ENCODE assay signal across 10 cellular contexts in genomic region chr2:68287580-68288441, GRCh38. TPM values are rescaled to one million over a fixed set of nuclear protein-coding genes. Genes with fewer than 3 reads are reported as not detected.
DNase-seq lines count a peak whose midpoint lies in the region; ATAC-seq, FAIRE-seq and TF ChIP-seq lines count a peak whose summit lies in the region.
"Had no signal": no experiment of that assay in that cellular context is flagged by ENCODE, and none has a peak within 500 bp of the region (broad histone marks: within the 10 kb centered on the region; RNA-seq: fewer than 3 reads in every experiment).

No MANE protein-coding gene starts in this region.

- H3K4me3 Mint-ChIP-seq in MCF 10A (ENCODE audit: unreplicated experiment) (no peak overlapping the region), HFFc6 (no peak overlapping the region)

- no peak overlapping the region for H2AK5ac ChIP-seq in mesendoderm (ENCODE audit: low read length)

- no peak overlapping the region for H4K5ac ChIP-seq in mesendoderm (ENCODE audit: low read length)

- peaks cover 26% of the 10 kb centered on the region for H3K4me1 Mint-ChIP-seq in MCF 10A (ENCODE audit: insufficient read depth, unreplicated experiment)
- peaks cover 34% of the 10 kb centered on the region for H3K4me1 Mint-ChIP-seq in HFFc6 (ENCODE audit: low read depth)

- TF ChIP-seq POLR2A in breast epithelium (IDR thresholded peaks at IDR 0.05) (no peak), uterus (IDR thresholded peaks at IDR 0.05) (no peak)

- H3K27me3 Mint-ChIP-seq in MCF 10A (ENCODE audit: insufficient read depth, unreplicated experiment) = no peaks in the 10 kb centered on the region
- H3K27me3 Mint-ChIP-seq in HFFc6 (ENCODE audit: insufficient read depth) = peaks cover 3% of the 10 kb centered on the region; the same call in 1 of the 2 replicates

- no peak overlapping the region for H3K4ac ChIP-seq in mesendoderm (ENCODE audit: low read depth, low read length)

- H3K79me2 ChIP-seq in mesendoderm (ENCODE audit: control insufficient read depth, insufficient read depth, low read length) = no peaks in the 10 kb centered on the region

- no peak overlapping the region for H2BK15ac ChIP-seq in mesendoderm (replicated peaks; ENCODE audit: low read depth)

- no peak overlapping the region for H3K9ac ChIP-seq in mesendoderm (ENCODE audit: low read length)

- DNase-seq in MCF 10A (ENCODE audit: unreplicated experiment) (peak; percentile 32), breast epithelium (ENCODE audit: low spot score in 2 of 2) (no peak), mesendoderm (peak; percentile 5), uterus (peak; percentile 26 to 40), HFFc6 (no peak)
- DNase-seq in activated effector memory CD4-positive, alpha-beta T cell treated with anti-CD3 and anti-CD28 coated beads, Interleukin-2, amount 50 U/mL, for 16 hours = no peak
- DNase-seq: ACHN, NCI-H748 treated with DMSO at 0.1 percent for 48 hours had no signal

- ATAC-seq in HG03342 (IDR thresholded peaks at IDR 0.05; ENCODE audit: unreplicated experiment) = no peak

- H3K4me3 ChIP-seq in breast epithelium (no peak overlapping the region), mesendoderm (ENCODE audit: low read length) (no peak overlapping the region), uterus (no peak overlapping the region)

- H3K36me3 ChIP-seq in breast epithelium (no peaks in the 10 kb centered on the region), mesendoderm (ENCODE audit: control insufficient read depth, insufficient read depth, low read length) (no peaks in the 10 kb centered on the region), uterus (no peaks in the 10 kb centered on the region)

- TF ChIP-seq CTCF in MCF 10A (IDR thresholded peaks at IDR 0.05; ENCODE audit: unreplicated experiment) = no peak
- no peak for TF ChIP-seq CTCF in breast epithelium (IDR thresholded peaks at IDR 0.05)
- TF ChIP-seq CTCF in uterus (IDR thresholded peaks at IDR 0.05) = no peak
- no peak for TF ChIP-seq CTCF in HFFc6 (IDR thresholded peaks at IDR 0.05)

- no peak overlapping the region for H2BK5ac ChIP-seq in mesendoderm (ENCODE audit: low read length)

- no peak overlapping the region for H3K27ac Mint-ChIP-seq in MCF 10A (ENCODE audit: low read depth, unreplicated experiment)
- no peak overlapping the region for H3K27ac Mint-ChIP-seq in HFFc6

- no TSS peak for BruUV-seq in MCF 10A (replicated peaks; lab: Mats Ljungman, UMichigan)

- H3K79me1 ChIP-seq in mesendoderm (ENCODE audit: low read length) = no peaks in the 10 kb centered on the region

- H3K23ac ChIP-seq in mesendoderm (ENCODE audit: low read length) = no peak overlapping the region

- H3K4me1 ChIP-seq in breast epithelium (peaks cover 5 to 13% of the 10 kb centered on the region in 2 donors), mesendoderm (ENCODE audit: control insufficient read depth, low read depth, low read length) (no peaks in the 10 kb centered on the region), uterus (peaks cover 0 to 13% of the 10 kb centered on the region in 2 donors)

- FAIRE-seq in endometrium (lab: Jason Lieb, UNC) = peak; percentile 41

- H3K27ac ChIP-seq in breast epithelium = peak overlapping the region in 1 of 2 donors; percentile 4
- H3K27ac ChIP-seq in mesendoderm (ENCODE audit: low read depth, low read length) = no peak overlapping the region
- peak overlapping the region; percentile 12 to 64 for H3K27ac ChIP-seq in uterus

- no peak overlapping the region for H3K18ac ChIP-seq in mesendoderm (ENCODE audit: low read length)

- H3K27me3 ChIP-seq in breast epithelium (no peaks in the 10 kb centered on the region), mesendoderm (ENCODE audit: insufficient read depth, low read length, poor library complexity) (no peaks in the 10 kb centered on the region), uterus (no peaks in the 10 kb centered on the region)

- no peak overlapping the region for H4K8ac ChIP-seq in mesendoderm (ENCODE audit: low read depth, low read length)

- POLR2A ChIA-PET in MCF 10A (lab: Yijun Ruan, JAX) = interaction anchor here (0.7 to 20.2 kb wide), 8 partner anchors 8 to 225 kb away, joined by 3 to 308 read pairs (median 4); partner anchors contain the start of genes C1D, PNO1 and PPP3R1

- CTCF ChIA-PET in MCF 10A (lab: Yijun Ruan, JAX) = interaction anchor here (0.6 to 13.0 kb wide), 4 partner anchors 38 to 1843 kb away, joined by 3 to 161 read pairs (median 4); no protein-coding TSS in a partner anchor

- no peak overlapping the region for H3K56ac ChIP-seq in mesendoderm (ENCODE audit: low read length)

- H2BK120ac ChIP-seq in mesendoderm (ENCODE audit: low read depth, low read length) = no peak overlapping the region

- WGBS in mesendoderm (ENCODE audit: extremely low coverage, insufficient coverage, low lambda C conversion rate) = no CpG with 5 or more reads among the region's 10 CpGs

- intact Hi-C loops in MCF 10A (cut with micrococcal nuclease) (loop anchor here (5.0 kb wide), 1 partner anchor 36 kb away; the partner anchor contains the start of gene PPP3R1), breast epithelium (cut with DNase I; ENCODE audit: low total_unique reads) (no loop called here), uterus (cut with DNase I; ENCODE audit: low total_unique reads) (no loop called here)

- H3K9me3 ChIP-seq in breast epithelium = no peaks in the 10 kb centered on the region
- H3K9me3 ChIP-seq in uterus = no peaks in the 10 kb centered on the region

- no peaks in the 10 kb centered on the region for H3K9me3 Mint-ChIP-seq in MCF 10A (ENCODE audit: unreplicated experiment)
- no peaks in the 10 kb centered on the region for H3K9me3 Mint-ChIP-seq in HFFc6

- no peak overlapping the region for H3K4me2 ChIP-seq in mesendoderm (ENCODE audit: low read length)

- H3K36me3 Mint-ChIP-seq in MCF 10A (ENCODE audit: insufficient read depth, unreplicated experiment) = no peaks in the 10 kb centered on the region
- H3K36me3 Mint-ChIP-seq in HFFc6 (ENCODE audit: low read depth) = no peaks in the 10 kb centered on the region

RNA-seq across cellular contexts. Expression of gene CNRIP1, which starts 31.9 kb away (rescaled TPM):
- total RNA-seq in MCF 10A (2022) = 0.84 and 2.4 TPM in 2 replicates
- total RNA-seq in breast epithelium = 10 to 100 TPM; 14.9 to 63.5 (median 35.7) TPM
- 1.2 TPM for polyA plus RNA-seq in mesendoderm (2013, experiment 1 of 2)
- polyA plus RNA-seq in mesendoderm (2013, experiment 2 of 2) = 1.1 TPM
- total RNA-seq in uterus = 10 to 100 TPM; 30.2 to 58.1 (median 40.6) TPM
- 10 to 100 TPM; 33.6 to 53.8 (median 47.2) TPM for total RNA-seq in HFFc6 (2021; fragmentation: NEBNext Ultra II Directional; extraction: Animal tissue kit (Norgen Biotek cat#: 25700))

RNA-seq across cellular contexts. Expression of gene PPP3R1, which starts 35.5 kb away (rescaled TPM):
- 50.9 and 54.6 TPM in 2 replicates for total RNA-seq in MCF 10A (2022)
- total RNA-seq in breast epithelium = 10 to 100 TPM; 32.8 to 54.4 (median 34.1) TPM
- 42.4 TPM for polyA plus RNA-seq in mesendoderm (2013, experiment 1 of 2)
- polyA plus RNA-seq in mesendoderm (2013, experiment 2 of 2) = 42.0 TPM
- 10 to 100 TPM in 3 of 4 donors, 1 to 10 TPM in 1; 9.7 to 67.9 (median 56.0) TPM for total RNA-seq in uterus
- 10 to 100 TPM; 60.0 to 67.0 (median 63.0) TPM for total RNA-seq in HFFc6 (2021; fragmentation: NEBNext Ultra II Directional; extraction: Animal tissue kit (Norgen Biotek cat#: 25700))

Comparison
In these comparisons a context has a peak if more than half of its experiments do, and no peak if none do; other contexts are left out.
1. DNase-seq: peak in MCF 10A (single experiment), mesendoderm (single experiment) and uterus (2 of 2); none in breast epithelium (0 of 2), HFFc6 (single experiment) and activated effector memory CD4-positive, alpha-beta T cell treated with anti-CD3 and anti-CD28 coated beads, Interleukin-2, amount 50 U/mL, for 16 hours (single experiment).